Comparison of ENCODE assay signal across 1 cellular context in genomic region chr16:10681310-10682308, GRCh38.
TF ChIP-seq lines count a peak whose summit lies in the region.

No MANE protein-coding gene starts in this region.

TF ChIP-seq in GM23338, 12 proteins besides CTCF, POLR2A, EP300 and RAD21 (continued from another document):
- TF ChIP-seq ZNF462 (CRISPR knock-in tag; IDR thresholded peaks at IDR 0.05) = no peak
